In the genomic region with DNA sequence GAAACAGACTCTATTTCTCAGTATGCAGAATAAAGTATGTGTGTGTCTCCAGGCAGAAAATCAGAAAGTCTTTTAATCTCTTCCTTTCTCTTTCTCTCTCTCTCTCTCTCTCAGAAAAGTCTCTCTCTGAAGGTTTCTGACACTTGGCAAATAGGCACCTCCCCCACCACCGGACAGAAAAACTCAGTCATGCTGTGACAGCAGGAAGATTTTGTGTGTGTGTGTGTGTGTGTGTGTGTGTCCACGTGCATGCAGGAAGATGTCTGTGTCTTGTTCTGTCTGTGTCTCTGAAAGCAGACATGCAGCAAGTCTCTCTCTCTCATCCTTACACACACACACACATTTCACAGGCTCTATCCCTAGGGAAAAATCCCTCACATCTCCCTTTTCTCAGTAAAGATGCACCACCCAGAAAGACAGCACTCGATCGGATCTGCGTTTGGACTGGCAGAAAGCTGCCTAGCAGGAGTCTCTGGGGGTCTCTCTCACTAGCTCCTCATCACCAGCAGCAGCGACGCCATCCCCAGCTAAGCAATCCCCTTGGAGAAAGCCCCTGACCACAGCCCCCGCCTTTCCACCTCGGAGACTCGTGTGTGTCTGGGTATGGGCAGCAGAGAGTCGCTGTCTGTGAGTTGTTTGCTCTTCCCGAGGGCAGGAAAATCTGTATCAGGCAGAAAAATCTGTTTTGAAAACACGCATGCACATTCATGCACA, we compare ENCODE assay signal across 1 cellular context.
TF ChIP-seq lines count a peak whose summit lies in the region.

No MANE protein-coding gene starts in this region.

TF ChIP-seq in PFSK-1, 5 proteins besides CTCF, POLR2A, EP300 and RAD21 (continued from another document):
- TF ChIP-seq SIN3A (IDR thresholded peaks at IDR 0.05; ENCODE audit: borderline replicate concordance, insufficient read depth, low read length) (no peak), FOXP2 (optimal IDR thresholded peaks at IDR 0.05; ENCODE audit: borderline replicate concordance, extremely low read depth, extremely low read length, insufficient read depth) (peak; percentile 33), POLR2AphosphoS5 (IDR thresholded peaks at IDR 0.05; ENCODE audit: low read depth, low read length) (no peak), TAF1 (IDR thresholded peaks at IDR 0.05; ENCODE audit: borderline replicate concordance, insufficient read depth, low read length) (no peak)
